In genomic region chr6:13733178-13733851, GRCh38 we compare ENCODE assay signal across 9 cellular contexts. TPM values are rescaled to one million over a fixed set of nuclear protein-coding genes. Genes with fewer than 3 reads are reported as not detected.
DNase-seq lines count a peak whose midpoint lies in the region; ATAC-seq and TF ChIP-seq lines count a peak whose summit lies in the region.
"Had no signal": no experiment of that assay in that cellular context is flagged by ENCODE, and none has a peak within 500 bp of the region (broad histone marks: within the 10 kb centered on the region; RNA-seq: fewer than 3 reads in every experiment).

No MANE protein-coding gene starts in this region.

- CTCF ChIA-PET in A673 (lab: Charles Lee): interaction anchor here (0.6 kb wide), 2 partner anchors 246 to 1610 kb away, joined by 3 to 5 read pairs; no protein-coding TSS in a partner anchor

- no peak overlapping the region for H3K9ac ChIP-seq in colonic mucosa (ENCODE audit: low read depth in 2 of 2, low read length in 2 of 2)

- DNase-seq in A673 (ENCODE audit: low spot score) (peak; percentile 72), NCI-H2029 (lab: John Stamatoyannopoulos, UW) (peak; percentile 89), colonic mucosa (peak; percentile 41), mucosa of descending colon (peak in 1 of 3 donors; percentile 48), HuH-7 (ENCODE audit: low spot score) (no peak)
- DNase-seq: effector memory CD4-positive, alpha-beta T cell had no signal

- H3K36me3 ChIP-seq in A673 (ENCODE audit: insufficient read depth, low read length, poor library complexity, severe bottlenecking) (no peaks in the 10 kb centered on the region), colonic mucosa (no peaks in the 10 kb centered on the region), mucosa of descending colon (ENCODE audit: low read depth) (no peaks in the 10 kb centered on the region)

- POLR2A ChIA-PET in A673 (lab: Charles Lee; ENCODE audit: low non-redundant PET): no interaction called here

- peak; percentile 51 for ATAC-seq in mucosa of descending colon
- no peak for ATAC-seq in HG02763 (IDR thresholded peaks at IDR 0.05; ENCODE audit: unreplicated experiment)
- no peak for ATAC-seq in HG03097 (IDR thresholded peaks at IDR 0.05; ENCODE audit: low FRiP score, unreplicated experiment)
- no peak for ATAC-seq in HG03520 (IDR thresholded peaks at IDR 0.05; ENCODE audit: unreplicated experiment)

- no TSS peak for BruUV-seq in A673 (replicated peaks; lab: Mats Ljungman, UMichigan)

- H3K4me1 ChIP-seq in A673 (ENCODE audit: insufficient read depth, low read length, poor library complexity, severe bottlenecking) (peaks cover 7% of the 10 kb centered on the region), colonic mucosa (no peaks in the 10 kb centered on the region), mucosa of descending colon (ENCODE audit: low read depth) (no peaks in the 10 kb centered on the region)

- H3K9me3 ChIP-seq in A673 (ENCODE audit: low read depth, low read length, poor library complexity, severe bottlenecking) (no peaks in the 10 kb centered on the region), colonic mucosa (no peaks in the 10 kb centered on the region), mucosa of descending colon (no peaks in the 10 kb centered on the region)

- intact Hi-C loops in A673 (cut with micrococcal nuclease; ENCODE audit: unreplicated experiment): no loop called here
- intact Hi-C loops in colonic mucosa (cut with DNase I): no loop called here
- intact Hi-C loops in mucosa of descending colon (cut with DNase I, micrococcal nuclease): no loop called here

- no peak for TF ChIP-seq CTCF in A673 (conservative IDR thresholded peaks at IDR 0.05; ENCODE audit: low read depth, low read length)
- no peak for TF ChIP-seq CTCF in colonic mucosa (IDR thresholded peaks at IDR 0.05)
- TF ChIP-seq CTCF in mucosa of descending colon (IDR thresholded peaks at IDR 0.05): no peak

- peak overlapping the region; percentile 19 for H3K4me3 ChIP-seq in A673 (ENCODE audit: low read depth, low read length, poor library complexity, severe bottlenecking)
- no peak overlapping the region for H3K4me3 ChIP-seq in colonic mucosa
- no peak overlapping the region for H3K4me3 ChIP-seq in mucosa of descending colon

- H3K27me3 ChIP-seq in A673 (replicated peaks; ENCODE audit: insufficient read depth, low read depth, low read length, poor library complexity): no peaks in the 10 kb centered on the region
- no peaks in the 10 kb centered on the region for H3K27me3 ChIP-seq in colonic mucosa

- H3K27ac ChIP-seq in A673 (ENCODE audit: low read depth, low read length, poor library complexity, severe bottlenecking) (no peak overlapping the region), colonic mucosa (no peak overlapping the region)

RNA-seq across cellular contexts. Expression of gene RANBP9, which starts 21.7 kb away (rescaled TPM):
- total RNA-seq in A673 (2021) (57.4 and 58.2 TPM in 2 replicates), colonic mucosa (10 to 100 TPM; 27.2 to 35.0 TPM), mucosa of descending colon (10 to 100 TPM; 33.4 to 58.4 (median 38.7) TPM)
